ENCODE assay signal across 8 cellular contexts in the genomic region with DNA sequence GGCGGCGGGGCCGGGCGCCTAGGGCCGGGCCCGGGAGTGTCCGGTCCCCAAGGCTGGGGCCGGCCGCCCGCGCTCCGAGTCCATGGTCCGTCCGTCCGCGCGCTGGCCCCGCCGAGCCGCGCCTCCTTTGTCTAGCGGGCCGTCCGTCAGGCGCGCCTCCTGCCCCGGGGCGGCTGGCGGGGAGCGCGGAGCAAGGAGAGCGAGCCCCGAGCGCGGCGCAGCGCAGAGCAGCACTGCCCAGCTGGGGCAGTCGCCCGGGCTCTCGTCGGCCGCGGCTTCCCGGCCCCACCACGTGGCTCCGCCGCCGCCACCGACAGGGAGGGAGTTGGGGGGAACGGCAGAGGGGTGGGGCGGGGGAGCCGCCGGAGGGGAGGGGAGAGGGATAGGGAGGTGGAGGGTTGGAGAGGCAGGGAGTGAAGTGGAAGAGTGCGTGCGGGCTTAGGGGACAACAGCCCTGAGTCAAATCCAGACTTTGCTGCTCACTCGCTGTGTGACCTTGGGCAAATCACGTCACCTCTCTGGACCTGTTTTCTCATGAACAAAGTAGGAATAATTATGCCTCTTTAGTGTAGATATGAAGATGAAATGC. TPM values are rescaled to one million over a fixed set of nuclear protein-coding genes. Genes with fewer than 3 reads are reported as not detected.
DNase-seq lines count a peak whose midpoint lies in the region; ATAC-seq and TF ChIP-seq lines count a peak whose summit lies in the region.

A gene (minus strand): TSS at position 235 of the 589 bp plus-strand sequence. CDS start 340 bp downstream, outside the sequence.

- H3K27me3 Mint-ChIP-seq in activated T-helper 1 cell treated with anti-CD3 and anti-CD28 coated beads, Interleukin-12 subunit alpha, Interleukin-12 subunit beta, Interleukin-2, Interleukin-4 antibody, amounts not matched to agents 30 ng/mL and 10 ng/mL and 1 ng/mL, durations not matched to agents 14 hours and 24 hours and 36 hours (ENCODE audit: insufficient read depth), result peaks cover 48% of the 10 kb centered on the region

- H3K27ac Mint-ChIP-seq in activated T-helper 1 cell treated with anti-CD3 and anti-CD28 coated beads, Interleukin-12 subunit alpha, Interleukin-12 subunit beta, Interleukin-2, Interleukin-4 antibody, amounts not matched to agents 30 ng/mL and 10 ng/mL and 1 ng/mL, durations not matched to agents 14 hours and 24 hours and 36 hours, result no peak within 1 kb of the TSS

- no peak within 1 kb of the TSS for H3K27ac ChIP-seq in right cardiac atrium (ENCODE audit: low read length)

- peak; percentile 48 to 49 for ATAC-seq in right cardiac atrium

- H3K9me3 ChIP-seq in HAP-1, result no peaks in the 10 kb centered on the region
- no peaks in the 10 kb centered on the region for H3K9me3 ChIP-seq in right cardiac atrium (ENCODE audit: control insufficient read depth, low read length)

- peak within 1 kb of the TSS; percentile 33 for H3K4me3 ChIP-seq in AG04449 (ENCODE audit: low read depth, low read length)
- peak within 1 kb of the TSS; percentile 33 for H3K4me3 ChIP-seq in HAP-1
- peak within 1 kb of the TSS; percentile 37 for H3K4me3 ChIP-seq in right cardiac atrium (ENCODE audit: low read length)
- peak within 1 kb of the TSS; percentile 35 for H3K4me3 ChIP-seq in skeletal muscle cell (ENCODE audit: low read depth, low read length)

- TF ChIP-seq CTCF in AG04449 (IDR thresholded peaks at IDR 0.05; ENCODE audit: insufficient read depth, low read length, missing control alignments), result no peak

- POLR2A ChIA-PET in AG04449 (lab: Yijun Ruan, JAX), result no interaction called here

- H3K4me3 Mint-ChIP-seq in activated T-helper 1 cell treated with anti-CD3 and anti-CD28 coated beads, Interleukin-12 subunit alpha, Interleukin-12 subunit beta, Interleukin-2, Interleukin-4 antibody, amounts not matched to agents 30 ng/mL and 10 ng/mL and 1 ng/mL, durations not matched to agents 14 hours and 24 hours and 36 hours, result peak within 1 kb of the TSS; percentile 70

- intact Hi-C loops in activated T-helper 1 cell treated with anti-CD3 and anti-CD28 coated beads, Interleukin-12 subunit alpha, Interleukin-12 subunit beta, Interleukin-2, Interleukin-4 antibody, amounts not matched to agents 30 ng/mL and 10 ng/mL and 1 ng/mL, durations not matched to agents 14 hours and 24 hours and 36 hours (cut with micrococcal nuclease), result no loop called here
- intact Hi-C loops in right cardiac atrium (cut with DNase I), result no loop called here
- intact Hi-C loops in posterior vena cava (cut with DNase I), result loop anchor here in 1 of 2 donors (5.0 kb wide), 1 partner anchor 1577 kb away; no protein-coding TSS in a partner anchor

- H3K36me3 Mint-ChIP-seq in activated T-helper 1 cell treated with anti-CD3 and anti-CD28 coated beads, Interleukin-12 subunit alpha, Interleukin-12 subunit beta, Interleukin-2, Interleukin-4 antibody, amounts not matched to agents 30 ng/mL and 10 ng/mL and 1 ng/mL, durations not matched to agents 14 hours and 24 hours and 36 hours (ENCODE audit: low read depth), result peaks cover 2% of the 10 kb centered on the region

- no peaks in the 10 kb centered on the region for H3K9me3 Mint-ChIP-seq in activated T-helper 1 cell treated with anti-CD3 and anti-CD28 coated beads, Interleukin-12 subunit alpha, Interleukin-12 subunit beta, Interleukin-2, Interleukin-4 antibody, amounts not matched to agents 30 ng/mL and 10 ng/mL and 1 ng/mL, durations not matched to agents 14 hours and 24 hours and 36 hours

- H3K27me3 ChIP-seq in HAP-1 (ENCODE audit: low read depth), result peaks cover 25% of the 10 kb centered on the region
- peaks cover 3% of the 10 kb centered on the region for H3K27me3 ChIP-seq in right cardiac atrium (ENCODE audit: control insufficient read depth, insufficient read depth)

- WGBS in right cardiac atrium, result under 1% methylated on average over 57 of the region's 57 CpGs

- DNase-seq in AG04449 (ENCODE audit: low read depth, low spot score), result no peak
- peak in 1 of 2 experiments; percentile 52 for DNase-seq in HAP-1 (ENCODE audit: low spot score in 2 of 2)
- no peak for DNase-seq in activated T-helper 1 cell treated with anti-CD3 and anti-CD28 coated beads, Interleukin-12 subunit alpha, Interleukin-12 subunit beta, Interleukin-2, Interleukin-4 antibody, amounts not matched to agents 30 ng/mL and 10 ng/mL and 1 ng/mL, durations not matched to agents 14 hours and 24 hours and 36 hours (ENCODE audit: low spot score)
- no peak for DNase-seq in right cardiac atrium
- DNase-seq in skeletal muscle cell (ENCODE audit: low read depth), result no peak
- no peak for DNase-seq in NAMALWA (ENCODE audit: low spot score)
- no peak for DNase-seq in posterior vena cava (ENCODE audit: low spot score)
- no peak for DNase-seq in HUDEP-2 (lab: John Stamatoyannopoulos, UW; ENCODE audit: unreplicated experiment in 76 of 76)

- H3K4me1 ChIP-seq in HAP-1 (no peaks in the 10 kb centered on the region), right cardiac atrium (ENCODE audit: control insufficient read depth, insufficient read depth, low read length) (no peaks in the 10 kb centered on the region)

- CTCF ChIA-PET in AG04449 (lab: Yijun Ruan, JAX), result no interaction called here

- in situ Hi-C loops in HAP-1 (cut with MboI; ENCODE audit: low sequenced_read_pairs), result no loop called here

- H3K4me1 Mint-ChIP-seq in activated T-helper 1 cell treated with anti-CD3 and anti-CD28 coated beads, Interleukin-12 subunit alpha, Interleukin-12 subunit beta, Interleukin-2, Interleukin-4 antibody, amounts not matched to agents 30 ng/mL and 10 ng/mL and 1 ng/mL, durations not matched to agents 14 hours and 24 hours and 36 hours (ENCODE audit: low read depth), result peaks cover 6% of the 10 kb centered on the region

- no peaks in the 10 kb centered on the region for H3K36me3 ChIP-seq in HAP-1 (replicated peaks)

RNA-seq across cellular contexts. Expression of the gene that starts here (rescaled TPM):
- not detected in 2 replicates for total RNA-seq in activated T-helper 1 cell treated with anti-CD3 and anti-CD28 coated beads, Interleukin-12 subunit alpha, Interleukin-12 subunit beta, Interleukin-2, Interleukin-4 antibody, amounts not matched to agents 30 ng/mL and 10 ng/mL and 1 ng/mL, durations not matched to agents 14 hours and 24 hours and 36 hours
- total RNA-seq in right cardiac atrium, result not detected
- 0.02 TPM for polyA plus RNA-seq in right cardiac atrium
- under 1 TPM in 1 of 2 donors, not detected in 1; 0.28 TPM for total RNA-seq in posterior vena cava

Comparison
In these comparisons a context has a peak if more than half of its experiments do, and no peak if none do; other contexts are left out.
1. Peak in ATAC-seq and H3K4me3 ChIP-seq in right cardiac atrium; RNA of the gene not detected or under 1 TPM.